Comparison of ENCODE assay signal across 14 cellular contexts in genomic region chr2:168006538-168006937, GRCh38.
DNase-seq lines count a peak whose midpoint lies in the region; ATAC-seq and TF ChIP-seq lines count a peak whose summit lies in the region.
"Had no signal": no experiment of that assay in that cellular context is flagged by ENCODE, and none has a peak within 500 bp of the region (broad histone marks: within the 10 kb centered on the region; RNA-seq: fewer than 3 reads in every experiment).

No MANE protein-coding gene starts in this region.

- peak overlapping the region; percentile 13 for H3K4me2 ChIP-seq in fibroblast of lung (ENCODE audit: extremely low read depth, insufficient read depth, low read length)
- H3K4me2 ChIP-seq: A549 had no signal

- ATAC-seq in left lung = peak; percentile 90
- no peak for ATAC-seq in heart left ventricle
- no peak for ATAC-seq in esophagus mucosa
- ATAC-seq: A549; CD8-positive, alpha-beta T cell had no signal

- H3K4me1 ChIP-seq in fibroblast of lung (ENCODE audit: control insufficient read depth, extremely low read depth, insufficient read depth, low read length) (no peaks in the 10 kb centered on the region), left lung (no peaks in the 10 kb centered on the region), stomach (peaks cover 5 to 34% (median 17%) of the 10 kb centered on the region in 4 donors), heart left ventricle (peaks cover 0 to 17% (median 1%) of the 10 kb centered on the region in 12 donors)
- H3K4me1 ChIP-seq: A549, BE2C had no signal

- peaks cover 2% of the 10 kb centered on the region for H3K36me3 ChIP-seq in fibroblast of lung (ENCODE audit: control insufficient read depth, insufficient read depth, low read length)
- H3K36me3 ChIP-seq in left lung = no peaks in the 10 kb centered on the region
- peaks cover 0 to 35% (median 17%) of the 10 kb centered on the region in 4 donors for H3K36me3 ChIP-seq in stomach
- H3K36me3 ChIP-seq in heart left ventricle = peaks cover 0 to 3% (median 1%) of the 10 kb centered on the region in 9 donors
- H3K36me3 ChIP-seq: BE2C, HAP-1 had no signal

- H3K27ac ChIP-seq in fibroblast of lung (ENCODE audit: insufficient read depth, low read length) (no peak overlapping the region), left lung (no peak overlapping the region), stomach (peak overlapping the region in 2 of 5 donors; percentile 11 to 72), heart left ventricle (no peak overlapping the region)
- H3K27ac ChIP-seq: A549 had no signal

- H3K9ac ChIP-seq in fibroblast of lung (ENCODE audit: insufficient read depth, low read length) = no peak overlapping the region

- H3K27me3 ChIP-seq in fibroblast of lung (ENCODE audit: control insufficient read depth, insufficient read depth, low read length) (no peaks in the 10 kb centered on the region), left lung (no peaks in the 10 kb centered on the region), stomach (no peaks in the 10 kb centered on the region), heart left ventricle (no peaks in the 10 kb centered on the region)
- H3K27me3 ChIP-seq: BE2C had no signal

- 25 to 49% (median 36%) methylated on average over 8 of the region's 8 CpGs for WGBS in stomach, 5 donors
- 40 to 42% (median 40%) methylated on average over 8 of the region's 8 CpGs for WGBS in heart left ventricle, 4 donors

- no peak for TF ChIP-seq EP300 in stomach (IDR thresholded peaks at IDR 0.05)

- no peaks in the 10 kb centered on the region for H4K20me1 ChIP-seq in fibroblast of lung (ENCODE audit: control insufficient read depth, extremely low read depth, insufficient read depth, low read length)

- no peaks in the 10 kb centered on the region for H3K9me3 ChIP-seq in fibroblast of lung (ENCODE audit: control insufficient read depth, insufficient read depth, low read depth, low read length)
- no peaks in the 10 kb centered on the region for H3K9me3 ChIP-seq in left lung
- H3K9me3 ChIP-seq in stomach = no peaks in the 10 kb centered on the region
- peaks cover 0 to 4% (median 0%) of the 10 kb centered on the region in 12 donors for H3K9me3 ChIP-seq in heart left ventricle
- H3K9me3 ChIP-seq: A549, BE2C, HAP-1 had no signal

- H3K4me3 ChIP-seq in LNCaP clone FGC (ENCODE audit: low read depth, low read length) = no peak overlapping the region
- no peak overlapping the region for H3K4me3 ChIP-seq in fibroblast of lung (replicated peaks in 1 of 4; ENCODE audit: control extremely low read depth in 1 of 4, insufficient read depth in 1 of 4, low read depth in 3 of 4, low read length in 4 of 4)
- no peak overlapping the region for H3K4me3 ChIP-seq in left lung
- H3K4me3 ChIP-seq in stomach = no peak overlapping the region
- H3K4me3 ChIP-seq in heart left ventricle = no peak overlapping the region
- H3K4me3 ChIP-seq: A549, HAP-1 had no signal

- no peak overlapping the region for H2AFZ ChIP-seq in fibroblast of lung (ENCODE audit: low read length)

- intact Hi-C loops in left lung (cut with DNase I) = no loop called here
- intact Hi-C loops in stomach (cut with DNase I; ENCODE audit: low total_unique reads) = no loop called here
- intact Hi-C loops in heart left ventricle (cut with DNase I) = no loop called here

- TF ChIP-seq CTCF in LNCaP clone FGC (IDR thresholded peaks at IDR 0.05; ENCODE audit: control insufficient read depth, extremely low read depth, insufficient read depth) (no peak), fibroblast of lung (conservative IDR thresholded peaks at IDR 0.05 in 1 of 2, IDR thresholded peaks at IDR 0.05 in 1 of 2; ENCODE audit: low read depth in 1 of 2, low read length in 2 of 2) (no peak), left lung (IDR thresholded peaks at IDR 0.05) (no peak), stomach (IDR thresholded peaks at IDR 0.05) (no peak), heart left ventricle (IDR thresholded peaks at IDR 0.05) (no peak)

- no peaks in the 10 kb centered on the region for H3K79me2 ChIP-seq in fibroblast of lung (ENCODE audit: control insufficient read depth, insufficient read depth, low read length)

- DNase-seq in LNCaP clone FGC (ENCODE audit: low read depth) = peak; percentile 15
- no peak for DNase-seq in fibroblast of lung (ENCODE audit: low read depth in 2 of 2)
- no peak for DNase-seq in left lung
- peak; percentile 52 for DNase-seq in stomach
- no peak for DNase-seq in heart left ventricle
- DNase-seq in stimulated activated CD8-positive, alpha-beta memory T cell treated with anti-CD3 and anti-CD28 coated beads, Interleukin-4, amount 100 ng/mL, for 48 hours = no peak
- DNase-seq: BE2C; CD8-positive, alpha-beta T cell; COR-L47; GF-D8; GOT3 had no signal

- TF ChIP-seq POLR2A in stomach (IDR thresholded peaks at IDR 0.05) (no peak), heart left ventricle (IDR thresholded peaks at IDR 0.05) (no peak)

Comparison
In these comparisons a context has a peak if more than half of its experiments do, and no peak if none do; other contexts are left out.
1. DNase-seq: peak in LNCaP clone FGC (single experiment) and stomach (single experiment); none in fibroblast of lung (0 of 2), left lung (0 of 2), heart left ventricle (0 of 5) and stimulated activated CD8-positive, alpha-beta memory T cell treated with anti-CD3 and anti-CD28 coated beads, Interleukin-4, amount 100 ng/mL, for 48 hours (single experiment).